In the genomic region with DNA sequence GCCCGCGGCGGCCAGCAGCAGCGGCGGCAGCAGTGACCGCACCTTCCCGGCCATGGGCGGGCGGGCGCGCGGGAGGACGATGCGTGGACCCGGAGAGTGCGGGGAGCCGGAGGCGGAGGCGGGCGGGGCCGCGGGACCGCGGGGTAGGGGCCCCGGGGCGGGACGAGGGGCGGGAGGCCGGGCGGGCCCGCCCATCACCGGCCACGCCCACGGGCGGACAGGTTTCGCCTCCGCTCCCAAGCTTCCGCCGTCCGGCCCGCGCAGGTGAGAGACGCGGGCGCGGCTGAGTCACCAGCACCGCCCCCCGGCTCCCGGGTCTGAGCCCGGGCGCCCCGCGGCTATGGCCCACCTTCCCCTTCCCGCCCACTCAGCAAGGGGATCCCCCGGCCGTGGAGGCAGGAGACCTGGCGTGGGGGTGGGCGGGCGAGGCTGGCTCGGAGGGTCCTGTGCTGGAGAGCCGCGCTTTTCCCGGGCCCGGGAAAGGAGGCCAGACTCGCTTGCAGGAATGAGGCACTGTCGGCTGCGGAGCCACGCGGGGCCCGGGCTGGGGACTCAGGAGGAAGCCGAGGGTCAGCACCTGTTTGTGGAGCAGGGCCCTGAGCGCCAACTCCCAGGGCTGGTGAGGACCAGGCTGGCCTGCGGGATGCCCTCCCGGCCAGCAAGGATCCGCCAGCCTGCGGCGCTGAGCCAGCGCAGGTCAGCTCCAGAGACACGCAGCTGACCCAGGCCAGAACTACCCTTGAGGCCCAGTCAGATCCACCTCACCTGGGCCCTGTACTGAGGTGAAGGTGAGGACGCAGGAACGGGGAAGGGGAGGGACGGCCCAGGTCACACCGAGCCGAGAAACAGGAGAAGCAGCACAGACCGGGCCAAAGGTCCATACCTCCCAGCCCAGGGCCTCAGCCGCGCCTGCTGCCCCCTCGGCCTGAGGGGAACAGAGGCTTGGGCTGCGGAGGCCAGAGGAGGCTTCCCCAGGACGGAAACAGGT, we compare ENCODE assay signal across 1 cellular context.
TF ChIP-seq lines count a peak whose summit lies in the region.

A gene (minus strand): TSS at position 118 of the 988 bp plus-strand sequence. CDS start 64 bp downstream, at position 54.

TF ChIP-seq in HepG2, 621 proteins besides CTCF, POLR2A, EP300 and RAD21 (continued from another document and continues in another):
- TF ChIP-seq MAFK (conservative IDR thresholded peaks at IDR 0.05 in 1 of 2, IDR thresholded peaks at IDR 0.05 in 1 of 2; ENCODE audit: low read length in 2 of 2) (no peak), CBX5 (CRISPR knock-in tag; IDR thresholded peaks at IDR 0.05; ENCODE audit: borderline replicate concordance) (peak; percentile 26; the same call in 1 of the 2 replicates), SMARCC2 (IDR thresholded peaks at IDR 0.05) (no peak), RFXAP (CRISPR knock-in tag; IDR thresholded peaks at IDR 0.05; ENCODE audit: borderline replicate concordance) (no peak), SRF (IDR thresholded peaks at IDR 0.05; ENCODE audit: low read depth, low read length) (no peak), RAD51 (IDR thresholded peaks at IDR 0.05; ENCODE audit: borderline replicate concordance) (no peak), ZNF891 (CRISPR knock-in tag; IDR thresholded peaks at IDR 0.05) (no peak), STAG1 (CRISPR knock-in tag; IDR thresholded peaks at IDR 0.05) (no peak), ZNF703 (CRISPR knock-in tag; IDR thresholded peaks at IDR 0.05; ENCODE audit: borderline replicate concordance) (no peak), PAF1 (CRISPR knock-in tag; IDR thresholded peaks at IDR 0.05) (no peak), SRY (CRISPR knock-in tag; IDR thresholded peaks at IDR 0.05) (peak; percentile 42; the same call in 1 of the 2 replicates), ZNF564 (CRISPR knock-in tag; IDR thresholded peaks at IDR 0.05) (peak; percentile 71), KLF11 (CRISPR knock-in tag; IDR thresholded peaks at IDR 0.05) (peak; percentile 25; the same call in 1 of the 2 replicates), ISL2 (CRISPR knock-in tag; IDR thresholded peaks at IDR 0.05) (0 out of 2 replicates have a peak, but pooled peaks have one; percentile 45), HOXA5 (CRISPR knock-in tag; IDR thresholded peaks at IDR 0.05) (peak; percentile 85; the same call in 1 of the 2 replicates), ZNF3 (CRISPR knock-in tag; IDR thresholded peaks at IDR 0.05) (no peak), ZNF768 (CRISPR knock-in tag; IDR thresholded peaks at IDR 0.05) (peak; percentile 26; the same call in 1 of the 2 replicates), ERF (CRISPR knock-in tag; IDR thresholded peaks at IDR 0.05) (no peak), ZFP37 (CRISPR knock-in tag; IDR thresholded peaks at IDR 0.05; ENCODE audit: borderline replicate concordance) (no peak; the same call in 1 of the 2 replicates), ZNF557 (CRISPR knock-in tag; IDR thresholded peaks at IDR 0.05) (no peak), CHD2 (IDR thresholded peaks at IDR 0.05; ENCODE audit: low read depth, low read length) (0 out of 2 replicates have a peak, but pooled peaks have one; percentile 13), ZSCAN29 (CRISPR knock-in tag; conservative IDR thresholded peaks at IDR 0.05) (no peak), HMG20A (CRISPR knock-in tag; IDR thresholded peaks at IDR 0.05; ENCODE audit: borderline replicate concordance) (no peak), KDM5B (CRISPR knock-in tag; IDR thresholded peaks at IDR 0.05; ENCODE audit: borderline replicate concordance) (no peak), ZFP82 (CRISPR knock-in tag; IDR thresholded peaks at IDR 0.05; ENCODE audit: borderline replicate concordance) (0 out of 2 replicates have a peak, but pooled peaks have one; percentile 36), EEA1 (CRISPR knock-in tag; IDR thresholded peaks at IDR 0.05; ENCODE audit: borderline replicate concordance) (no peak), ZNF30 (CRISPR knock-in tag; IDR thresholded peaks at IDR 0.05) (peak; percentile 72; the same call in 1 of the 2 replicates), ZNF451 (CRISPR knock-in tag; IDR thresholded peaks at IDR 0.05) (peak; percentile 74; the same call in 1 of the 2 replicates), SMAD9 (CRISPR knock-in tag; IDR thresholded peaks at IDR 0.05) (no peak), YEATS4 (CRISPR knock-in tag; IDR thresholded peaks at IDR 0.05; ENCODE audit: borderline replicate concordance) (peak; percentile 69; the same call in 1 of the 2 replicates), ATM (IDR thresholded peaks at IDR 0.05; ENCODE audit: borderline replicate concordance) (no peak), RORA (CRISPR knock-in tag; IDR thresholded peaks at IDR 0.05) (no peak), ZNF761 (CRISPR knock-in tag; conservative IDR thresholded peaks at IDR 0.05) (no peak), SOX5 (CRISPR knock-in tag; IDR thresholded peaks at IDR 0.05; ENCODE audit: borderline replicate concordance) (no peak), CREM (IDR thresholded peaks at IDR 0.05) (no peak), CREM (CRISPR knock-in tag; IDR thresholded peaks at IDR 0.05) (no peak), NR2F6 (IDR thresholded peaks at IDR 0.05) (no peak), NR2F6 (CRISPR knock-in tag; IDR thresholded peaks at IDR 0.05) (0 out of 2 replicates have a peak, but pooled peaks have one; percentile 8), SOX13 (IDR thresholded peaks at IDR 0.05) (no peak), SOX13 (CRISPR knock-in tag; conservative IDR thresholded peaks at IDR 0.05 in 1 of 2, IDR thresholded peaks at IDR 0.05 in 1 of 2) (no peak; a peak in 1 of 4 replicates), DMAP1 (CRISPR knock-in tag; IDR thresholded peaks at IDR 0.05) (no peak; the same call in 1 of the 2 replicates), CENPX (CRISPR knock-in tag; IDR thresholded peaks at IDR 0.05) (no peak), TMF1 (CRISPR knock-in tag; IDR thresholded peaks at IDR 0.05; ENCODE audit: low read depth) (peak; percentile 6; the same call in 1 of the 2 replicates)
- TF ChIP-seq, protein P1, sequence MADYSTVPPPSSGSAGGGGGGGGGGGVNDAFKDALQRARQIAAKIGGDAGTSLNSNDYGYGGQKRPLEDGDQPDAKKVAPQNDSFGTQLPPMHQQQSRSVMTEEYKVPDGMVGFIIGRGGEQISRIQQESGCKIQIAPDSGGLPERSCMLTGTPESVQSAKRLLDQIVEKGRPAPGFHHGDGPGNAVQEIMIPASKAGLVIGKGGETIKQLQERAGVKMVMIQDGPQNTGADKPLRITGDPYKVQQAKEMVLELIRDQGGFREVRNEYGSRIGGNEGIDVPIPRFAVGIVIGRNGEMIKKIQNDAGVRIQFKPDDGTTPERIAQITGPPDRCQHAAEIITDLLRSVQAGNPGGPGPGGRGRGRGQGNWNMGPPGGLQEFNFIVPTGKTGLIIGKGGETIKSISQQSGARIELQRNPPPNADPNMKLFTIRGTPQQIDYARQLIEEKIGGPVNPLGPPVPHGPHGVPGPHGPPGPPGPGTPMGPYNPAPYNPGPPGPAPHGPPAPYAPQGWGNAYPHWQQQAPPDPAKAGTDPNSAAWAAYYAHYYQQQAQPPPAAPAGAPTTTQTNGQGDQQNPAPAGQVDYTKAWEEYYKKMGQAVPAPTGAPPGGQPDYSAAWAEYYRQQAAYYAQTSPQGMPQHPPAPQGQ (CRISPR knock-in tag; IDR thresholded peaks at IDR 0.05; ENCODE audit: borderline replicate concordance) = no peak
- TF ChIP-seq, protein P2, sequence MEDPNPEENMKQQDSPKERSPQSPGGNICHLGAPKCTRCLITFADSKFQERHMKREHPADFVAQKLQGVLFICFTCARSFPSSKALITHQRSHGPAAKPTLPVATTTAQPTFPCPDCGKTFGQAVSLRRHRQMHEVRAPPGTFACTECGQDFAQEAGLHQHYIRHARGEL (CRISPR knock-in tag; IDR thresholded peaks at IDR 0.05) = no peak
- TF ChIP-seq, protein P3, sequence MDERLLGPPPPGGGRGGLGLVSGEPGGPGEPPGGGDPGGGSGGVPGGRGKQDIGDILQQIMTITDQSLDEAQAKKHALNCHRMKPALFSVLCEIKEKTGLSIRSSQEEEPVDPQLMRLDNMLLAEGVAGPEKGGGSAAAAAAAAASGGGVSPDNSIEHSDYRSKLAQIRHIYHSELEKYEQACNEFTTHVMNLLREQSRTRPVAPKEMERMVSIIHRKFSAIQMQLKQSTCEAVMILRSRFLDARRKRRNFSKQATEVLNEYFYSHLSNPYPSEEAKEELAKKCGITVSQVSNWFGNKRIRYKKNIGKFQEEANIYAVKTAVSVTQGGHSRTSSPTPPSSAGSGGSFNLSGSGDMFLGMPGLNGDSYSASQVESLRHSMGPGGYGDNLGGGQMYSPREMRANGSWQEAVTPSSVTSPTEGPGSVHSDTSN (CRISPR knock-in tag; IDR thresholded peaks at IDR 0.05) = no peak
- TF ChIP-seq, protein P4, sequence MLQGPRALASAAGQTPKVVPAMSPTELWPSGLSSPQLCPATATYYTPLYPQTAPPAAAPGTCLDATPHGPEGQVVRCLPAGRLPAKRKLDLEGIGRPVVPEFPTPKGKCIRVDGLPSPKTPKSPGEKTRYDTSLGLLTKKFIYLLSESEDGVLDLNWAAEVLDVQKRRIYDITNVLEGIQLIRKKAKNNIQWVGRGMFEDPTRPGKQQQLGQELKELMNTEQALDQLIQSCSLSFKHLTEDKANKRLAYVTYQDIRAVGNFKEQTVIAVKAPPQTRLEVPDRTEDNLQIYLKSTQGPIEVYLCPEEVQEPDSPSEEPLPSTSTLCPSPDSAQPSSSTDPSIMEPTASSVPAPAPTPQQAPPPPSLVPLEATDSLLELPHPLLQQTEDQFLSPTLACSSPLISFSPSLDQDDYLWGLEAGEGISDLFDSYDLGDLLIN (CRISPR knock-in tag; IDR thresholded peaks at IDR 0.05; ENCODE audit: borderline replicate concordance) = 0 out of 2 replicates have a peak, but pooled peaks have one; percentile 51
- TF ChIP-seq, protein P5, sequence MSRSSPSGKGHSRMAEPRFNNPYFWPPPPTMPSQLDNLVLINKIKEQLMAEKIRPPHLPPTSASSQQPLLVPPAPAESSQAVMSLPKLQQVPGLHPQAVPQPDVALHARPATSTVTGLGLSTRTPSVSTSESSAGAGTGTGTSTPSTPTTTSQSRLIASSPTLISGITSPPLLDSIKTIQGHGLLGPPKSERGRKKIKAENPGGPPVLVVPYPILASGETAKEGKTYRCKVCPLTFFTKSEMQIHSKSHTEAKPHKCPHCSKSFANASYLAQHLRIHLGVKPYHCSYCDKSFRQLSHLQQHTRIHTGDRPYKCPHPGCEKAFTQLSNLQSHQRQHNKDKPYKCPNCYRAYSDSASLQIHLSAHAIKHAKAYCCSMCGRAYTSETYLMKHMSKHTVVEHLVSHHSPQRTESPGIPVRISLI (CRISPR knock-in tag; IDR thresholded peaks at IDR 0.05; ENCODE audit: borderline replicate concordance) = peak; percentile 8; the same call in 1 of the 2 replicates
- TF ChIP-seq, protein P6, sequence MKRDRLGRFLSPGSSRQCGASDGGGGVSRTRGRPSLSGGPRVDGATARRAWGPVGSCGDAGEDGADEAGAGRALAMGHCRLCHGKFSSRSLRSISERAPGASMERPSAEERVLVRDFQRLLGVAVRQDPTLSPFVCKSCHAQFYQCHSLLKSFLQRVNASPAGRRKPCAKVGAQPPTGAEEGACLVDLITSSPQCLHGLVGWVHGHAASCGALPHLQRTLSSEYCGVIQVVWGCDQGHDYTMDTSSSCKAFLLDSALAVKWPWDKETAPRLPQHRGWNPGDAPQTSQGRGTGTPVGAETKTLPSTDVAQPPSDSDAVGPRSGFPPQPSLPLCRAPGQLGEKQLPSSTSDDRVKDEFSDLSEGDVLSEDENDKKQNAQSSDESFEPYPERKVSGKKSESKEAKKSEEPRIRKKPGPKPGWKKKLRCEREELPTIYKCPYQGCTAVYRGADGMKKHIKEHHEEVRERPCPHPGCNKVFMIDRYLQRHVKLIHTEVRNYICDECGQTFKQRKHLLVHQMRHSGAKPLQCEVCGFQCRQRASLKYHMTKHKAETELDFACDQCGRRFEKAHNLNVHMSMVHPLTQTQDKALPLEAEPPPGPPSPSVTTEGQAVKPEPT (CRISPR knock-in tag; IDR thresholded peaks at IDR 0.05; ENCODE audit: low read depth) = no peak
- TF ChIP-seq, protein P7, sequence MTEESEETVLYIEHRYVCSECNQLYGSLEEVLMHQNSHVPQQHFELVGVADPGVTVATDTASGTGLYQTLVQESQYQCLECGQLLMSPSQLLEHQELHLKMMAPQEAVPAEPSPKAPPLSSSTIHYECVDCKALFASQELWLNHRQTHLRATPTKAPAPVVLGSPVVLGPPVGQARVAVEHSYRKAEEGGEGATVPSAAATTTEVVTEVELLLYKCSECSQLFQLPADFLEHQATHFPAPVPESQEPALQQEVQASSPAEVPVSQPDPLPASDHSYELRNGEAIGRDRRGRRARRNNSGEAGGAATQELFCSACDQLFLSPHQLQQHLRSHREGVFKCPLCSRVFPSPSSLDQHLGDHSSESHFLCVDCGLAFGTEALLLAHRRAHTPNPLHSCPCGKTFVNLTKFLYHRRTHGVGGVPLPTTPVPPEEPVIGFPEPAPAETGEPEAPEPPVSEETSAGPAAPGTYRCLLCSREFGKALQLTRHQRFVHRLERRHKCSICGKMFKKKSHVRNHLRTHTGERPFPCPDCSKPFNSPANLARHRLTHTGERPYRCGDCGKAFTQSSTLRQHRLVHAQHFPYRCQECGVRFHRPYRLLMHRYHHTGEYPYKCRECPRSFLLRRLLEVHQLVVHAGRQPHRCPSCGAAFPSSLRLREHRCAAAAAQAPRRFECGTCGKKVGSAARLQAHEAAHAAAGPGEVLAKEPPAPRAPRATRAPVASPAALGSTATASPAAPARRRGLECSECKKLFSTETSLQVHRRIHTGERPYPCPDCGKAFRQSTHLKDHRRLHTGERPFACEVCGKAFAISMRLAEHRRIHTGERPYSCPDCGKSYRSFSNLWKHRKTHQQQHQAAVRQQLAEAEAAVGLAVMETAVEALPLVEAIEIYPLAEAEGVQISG (CRISPR knock-in tag; IDR thresholded peaks at IDR 0.05) = peak; percentile 14; the same call in 1 of the 2 replicates
- TF ChIP-seq, protein P8, sequence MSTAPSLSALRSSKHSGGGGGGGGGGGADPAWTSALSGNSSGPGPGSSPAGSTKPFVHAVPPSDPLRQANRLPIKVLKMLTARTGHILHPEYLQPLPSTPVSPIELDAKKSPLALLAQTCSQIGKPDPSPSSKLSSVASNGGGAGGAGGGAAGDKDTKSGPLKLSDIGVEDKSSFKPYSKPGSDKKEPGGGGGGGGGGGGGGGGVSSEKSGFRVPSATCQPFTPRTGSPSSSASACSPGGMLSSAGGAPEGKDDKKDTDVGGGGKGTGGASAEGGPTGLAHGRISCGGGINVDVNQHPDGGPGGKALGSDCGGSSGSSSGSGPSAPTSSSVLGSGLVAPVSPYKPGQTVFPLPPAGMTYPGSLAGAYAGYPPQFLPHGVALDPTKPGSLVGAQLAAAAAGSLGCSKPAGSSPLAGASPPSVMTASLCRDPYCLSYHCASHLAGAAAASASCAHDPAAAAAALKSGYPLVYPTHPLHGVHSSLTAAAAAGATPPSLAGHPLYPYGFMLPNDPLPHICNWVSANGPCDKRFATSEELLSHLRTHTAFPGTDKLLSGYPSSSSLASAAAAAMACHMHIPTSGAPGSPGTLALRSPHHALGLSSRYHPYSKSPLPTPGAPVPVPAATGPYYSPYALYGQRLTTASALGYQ (CRISPR knock-in tag; IDR thresholded peaks at IDR 0.05) = peak; percentile 41; the same call in 1 of the 2 replicates
- TF ChIP-seq, protein P9, sequence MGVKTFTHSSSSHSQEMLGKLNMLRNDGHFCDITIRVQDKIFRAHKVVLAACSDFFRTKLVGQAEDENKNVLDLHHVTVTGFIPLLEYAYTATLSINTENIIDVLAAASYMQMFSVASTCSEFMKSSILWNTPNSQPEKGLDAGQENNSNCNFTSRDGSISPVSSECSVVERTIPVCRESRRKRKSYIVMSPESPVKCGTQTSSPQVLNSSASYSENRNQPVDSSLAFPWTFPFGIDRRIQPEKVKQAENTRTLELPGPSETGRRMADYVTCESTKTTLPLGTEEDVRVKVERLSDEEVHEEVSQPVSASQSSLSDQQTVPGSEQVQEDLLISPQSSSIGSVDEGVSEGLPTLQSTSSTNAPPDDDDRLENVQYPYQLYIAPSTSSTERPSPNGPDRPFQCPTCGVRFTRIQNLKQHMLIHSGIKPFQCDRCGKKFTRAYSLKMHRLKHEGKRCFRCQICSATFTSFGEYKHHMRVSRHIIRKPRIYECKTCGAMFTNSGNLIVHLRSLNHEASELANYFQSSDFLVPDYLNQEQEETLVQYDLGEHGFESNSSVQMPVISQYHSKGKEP (CRISPR knock-in tag; IDR thresholded peaks at IDR 0.05) = no peak
